In the genomic region with DNA sequence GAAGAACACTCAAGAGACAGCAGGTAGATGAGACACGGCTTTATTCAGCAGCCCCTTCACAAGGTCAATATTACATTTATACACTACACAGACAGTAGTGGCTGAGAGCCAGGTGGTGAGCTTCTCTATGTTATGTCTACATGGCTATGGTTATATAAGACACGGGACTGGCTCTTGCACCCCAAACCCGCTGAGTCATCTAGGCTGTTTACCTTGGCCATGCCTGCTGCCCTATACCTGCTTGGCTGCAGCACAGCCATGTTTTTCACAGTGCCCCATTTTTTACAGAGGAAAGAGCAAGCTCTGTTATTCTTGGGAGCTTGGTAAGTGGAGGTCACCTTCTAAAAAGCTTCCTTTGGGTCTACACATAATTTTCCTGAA, we compare ENCODE assay signal across 21 cellular contexts.
"Had no signal": no experiment of that assay in that cellular context is flagged by ENCODE, and none has a peak within 500 bp of the region (broad histone marks: within the 10 kb centered on the region; RNA-seq: fewer than 3 reads in every experiment).

No MANE protein-coding gene starts in this region.

- H3K4me3 Mint-ChIP-seq: activated CD4-positive, alpha-beta T cell treated with anti-CD3 and anti-CD28 coated beads, Interleukin-2, amount 10 ng/mL, durations not matched to agents 7 days and 5 days; activated CD8-positive, alpha-beta memory T cell treated with anti-CD3 and anti-CD28 coated beads, Interleukin-2, amount 10 ng/mL, durations not matched to agents 7 days and 5 days; activated CD8-positive, alpha-beta T cell treated with anti-CD3 and anti-CD28 coated beads for 36 hours; activated naive CD4-positive, alpha-beta T cell treated with anti-CD3 and anti-CD28 coated beads, Interleukin-2, amount 10 ng/mL, durations not matched to agents 7 days and 5 days; endodermal cell; natural killer cell had no signal

- ATAC-seq: activated CD8-positive, alpha-beta memory T cell treated with anti-CD3 and anti-CD28 coated beads, Interleukin-2, amount 10 ng/mL, durations not matched to agents 7 days and 5 days; activated CD8-positive, alpha-beta T cell treated with anti-CD3 and anti-CD28 coated beads for 36 hours; natural killer cell had no signal

- H3K27me3 ChIP-seq: spleen, upper lobe of left lung had no signal

- H3K27me3 Mint-ChIP-seq: activated naive CD4-positive, alpha-beta T cell treated with anti-CD3 and anti-CD28 coated beads, Interleukin-2, amount 10 ng/mL, durations not matched to agents 7 days and 5 days; progenitor cell of endocrine pancreas had no signal

- H3K4me3 ChIP-seq: coronary artery, heart left ventricle, spleen, upper lobe of left lung had no signal

- H3K27ac ChIP-seq: coronary artery, spleen, upper lobe of left lung, WERI-Rb-1 had no signal

- DNase-seq: activated CD4-positive, alpha-beta T cell treated with anti-CD3 and anti-CD28 coated beads, Interleukin-2, amount 10 ng/mL, durations not matched to agents 7 days and 5 days; activated CD4-positive, CD25-positive, alpha-beta regulatory T cell treated with anti-CD3 and anti-CD28 coated beads, Interleukin-2, amount 50 U/mL, for 72 hours; activated CD8-positive, alpha-beta memory T cell treated with anti-CD3 and anti-CD28 coated beads, Interleukin-2, amount 10 ng/mL, durations not matched to agents 7 days and 5 days; activated CD8-positive, alpha-beta T cell treated with anti-CD3 and anti-CD28 coated beads for 36 hours; activated effector memory CD4-positive, alpha-beta T cell treated with anti-CD3 and anti-CD28 coated beads, Interleukin-2, amount 50 U/mL, for 16 hours; activated naive CD4-positive, alpha-beta T cell treated with anti-CD3 and anti-CD28 coated beads, Interleukin-2, amount 10 ng/mL, durations not matched to agents 7 days and 5 days; activated T-cell treated with anti-CD3 and anti-CD28 coated beads for 4 hours; amygdala; cerebellar nuclear complex; endodermal cell; heart left ventricle; left ventricle myocardium superior; midbrain; natural killer cell; spleen; stimulated activated CD4-positive, alpha-beta T cell treated with anti-CD3 and anti-CD28 coated beads, Interleukin-4, amount 100 ng/mL, for 1 hour; stimulated activated naive CD4-positive, alpha-beta T cell; upper lobe of left lung; WERI-Rb-1 had no signal

- H3K4me1 Mint-ChIP-seq: activated CD4-positive, alpha-beta T cell treated with anti-CD3 and anti-CD28 coated beads, Interleukin-2, amount 10 ng/mL, durations not matched to agents 7 days and 5 days; activated CD8-positive, alpha-beta memory T cell treated with anti-CD3 and anti-CD28 coated beads, Interleukin-2, amount 10 ng/mL, durations not matched to agents 7 days and 5 days; activated naive CD4-positive, alpha-beta T cell treated with anti-CD3 and anti-CD28 coated beads, Interleukin-2, amount 10 ng/mL, durations not matched to agents 7 days and 5 days; natural killer cell had no signal

- H3K36me3 ChIP-seq: heart left ventricle, spleen, upper lobe of left lung, WERI-Rb-1 had no signal

- H3K36me3 Mint-ChIP-seq: activated CD8-positive, alpha-beta memory T cell treated with anti-CD3 and anti-CD28 coated beads, Interleukin-2, amount 10 ng/mL, durations not matched to agents 7 days and 5 days; activated naive CD4-positive, alpha-beta T cell treated with anti-CD3 and anti-CD28 coated beads, Interleukin-2, amount 10 ng/mL, durations not matched to agents 7 days and 5 days; natural killer cell had no signal

- H3K9me3 Mint-ChIP-seq: activated CD4-positive, alpha-beta T cell treated with anti-CD3 and anti-CD28 coated beads, Interleukin-2, amount 10 ng/mL, durations not matched to agents 7 days and 5 days; activated CD8-positive, alpha-beta T cell treated with anti-CD3 and anti-CD28 coated beads for 36 hours; activated naive CD4-positive, alpha-beta T cell treated with anti-CD3 and anti-CD28 coated beads, Interleukin-2, amount 10 ng/mL, durations not matched to agents 7 days and 5 days had no signal

- H3K4me1 ChIP-seq: spleen, upper lobe of left lung had no signal

- H3K27ac Mint-ChIP-seq: activated CD4-positive, alpha-beta T cell treated with anti-CD3 and anti-CD28 coated beads, Interleukin-2, amount 10 ng/mL, durations not matched to agents 7 days and 5 days; activated CD8-positive, alpha-beta memory T cell treated with anti-CD3 and anti-CD28 coated beads, Interleukin-2, amount 10 ng/mL, durations not matched to agents 7 days and 5 days; activated CD8-positive, alpha-beta T cell treated with anti-CD3 and anti-CD28 coated beads for 36 hours; activated naive CD4-positive, alpha-beta T cell treated with anti-CD3 and anti-CD28 coated beads, Interleukin-2, amount 10 ng/mL, durations not matched to agents 7 days and 5 days; endodermal cell; natural killer cell; progenitor cell of endocrine pancreas had no signal

- H3K9me3 ChIP-seq: spleen, upper lobe of left lung had no signal
